ENCODE assay signal across 9 cellular contexts in the genomic region with DNA sequence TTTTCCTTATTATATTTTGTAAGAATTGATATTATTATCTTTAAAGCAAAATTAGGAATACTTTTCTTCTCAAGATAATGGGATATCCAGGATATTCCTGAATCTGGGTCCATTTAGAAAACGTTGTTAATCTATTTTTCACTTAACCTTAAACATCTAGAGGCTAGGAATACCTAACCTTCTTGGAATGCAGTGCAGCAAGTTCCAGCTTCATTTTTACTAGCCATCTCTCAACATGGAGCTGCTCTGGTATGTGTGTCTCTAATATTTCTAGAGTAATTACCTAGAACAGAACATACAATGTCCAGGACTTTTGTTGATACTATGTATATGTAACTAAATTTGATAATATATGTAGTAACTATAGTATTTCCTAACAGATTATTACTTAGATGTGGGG.
"Had no signal": no experiment of that assay in that cellular context is flagged by ENCODE, and none has a peak within 500 bp of the region (broad histone marks: within the 10 kb centered on the region; RNA-seq: fewer than 3 reads in every experiment).

No MANE protein-coding gene starts in this region.

- ATAC-seq: HCT116, HepG2 had no signal

- H3K36me3 Mint-ChIP-seq: IgD-negative memory B cell had no signal

- H3K4me3 Mint-ChIP-seq: HFFc6, IgD-negative memory B cell had no signal

- H3K4me1 Mint-ChIP-seq: IgD-negative memory B cell had no signal

- DNase-seq: GM23248, GOT3, H7, HFFc6 had no signal

- H3K4me3 ChIP-seq: GM23248, HAP-1 had no signal

- H3K4me1 ChIP-seq: HAP-1 had no signal

- H3K9me3 Mint-ChIP-seq: HFFc6, IgD-negative memory B cell had no signal

- H3K27ac ChIP-seq: GM23248, HL-60 had no signal

- H3K36me3 ChIP-seq: HAP-1 had no signal

- H3K9me3 ChIP-seq: HAP-1 had no signal

- H3K27me3 Mint-ChIP-seq: IgD-negative memory B cell had no signal

- H3K27ac Mint-ChIP-seq: HFFc6, IgD-negative memory B cell had no signal

- FAIRE-seq: HepG2 had no signal
